In genomic region chr1:207001492-207002245, GRCh38 we compare ENCODE assay signal across 1 cellular context.
A peak's percentile ranks its signal among the peaks of the same experiment; 100 is the strongest.
TF ChIP-seq lines count a peak whose summit lies in the region.

No MANE protein-coding gene starts in this region.

TF ChIP-seq in K562, 482 proteins besides CTCF, POLR2A, EP300 and RAD21:
- TF ChIP-seq CEBPZ (IDR thresholded peaks at IDR 0.05; ENCODE audit: borderline replicate concordance, low read depth, low read length) (no peak), RFX5 (IDR thresholded peaks at IDR 0.05; ENCODE audit: low read depth, low read length) (no peak), COPS2 (conservative IDR thresholded peaks at IDR 0.05) (no peak), ZNF57 (CRISPR knock-in tag; IDR thresholded peaks at IDR 0.05) (no peak), CEBPB (tag; IDR thresholded peaks at IDR 0.05) (no peak), ZNF79 (CRISPR knock-in tag; IDR thresholded peaks at IDR 0.05; ENCODE audit: low read depth) (peak; percentile 94)
